In genomic region chr6:63764318-63764916, GRCh38 we compare ENCODE assay signal across 8 cellular contexts.
DNase-seq lines count a peak whose midpoint lies in the region; ATAC-seq and TF ChIP-seq lines count a peak whose summit lies in the region.

No MANE protein-coding gene starts in this region.

- DNase-seq in Right ventricle myocardium superior (no peak), left ventricle myocardium superior (no peak), NCI-H146 treated with DMSO at 0.1 percent for 48 hours (lab: John Stamatoyannopoulos, UW; ENCODE audit: unreplicated experiment) (peak; percentile 1), amniotic epithelial cell (ENCODE audit: low read depth) (peak; percentile 37), left colon (no peak), HEK293T (ENCODE audit: extremely low spot score) (no peak)
- no peak for DNase-seq in activated naive CD4-positive, alpha-beta T cell (lab: John Stamatoyannopoulos, UW)
- DNase-seq in stimulated activated CD4-positive, alpha-beta T cell treated with anti-CD3 and anti-CD28 coated beads, Interleukin-4, amount 100 ng/mL, for 1 hour: no peak

- ATAC-seq in Right ventricle myocardium superior (ENCODE audit: poor library complexity) (peak; percentile 41), left ventricle myocardium superior (no peak), left colon (peak; percentile 44)

- CTCF ChIA-PET in HEK293T (lab: Yijun Ruan, JAX): interaction anchor here (0.6 to 1.2 kb wide), 7 partner anchors 38 to 412 kb away, joined by 3 to 12 read pairs (median 5); no protein-coding TSS in a partner anchor

- intact Hi-C loops in Right ventricle myocardium superior (cut with DNase I) (loop anchor here (5.0 kb wide), 1 partner anchor 167 kb away; no protein-coding TSS in a partner anchor), left ventricle myocardium superior (cut with micrococcal nuclease) (loop anchor here (2.0 to 10.0 kb wide), 2 partner anchors 166 to 410 kb away; no protein-coding TSS in a partner anchor), left colon (cut with DNase I, micrococcal nuclease) (loop anchor here (5.0 to 10.0 kb wide), 3 partner anchors 160 to 412 kb away; no protein-coding TSS in a partner anchor)

- POLR2A ChIA-PET in HEK293T (lab: Yijun Ruan, JAX): interaction anchor here (0.8 to 0.9 kb wide), 2 partner anchors 129 to 166 kb away, joined by 3 to 5 read pairs; partner anchors contain the start of gene PHF3

TF ChIP-seq in HEK293T, 16 proteins besides CTCF, POLR2A, EP300 and RAD21:
- no peak for TF ChIP-seq FOXM1 (IDR thresholded peaks at IDR 0.05; ENCODE audit: borderline replicate concordance)

Comparison
In these comparisons a context has a peak if more than half of its experiments do, and no peak if none do; other contexts are left out.
1. DNase-seq: peak in NCI-H146 treated with DMSO at 0.1 percent for 48 hours (single experiment) and amniotic epithelial cell (single experiment); none in Right ventricle myocardium superior (single experiment), left ventricle myocardium superior (single experiment), left colon (0 of 2), activated naive CD4-positive, alpha-beta T cell (0 of 4), stimulated activated CD4-positive, alpha-beta T cell treated with anti-CD3 and anti-CD28 coated beads, Interleukin-4, amount 100 ng/mL, for 1 hour (single experiment) and HEK293T (single experiment).